In the genomic region with DNA sequence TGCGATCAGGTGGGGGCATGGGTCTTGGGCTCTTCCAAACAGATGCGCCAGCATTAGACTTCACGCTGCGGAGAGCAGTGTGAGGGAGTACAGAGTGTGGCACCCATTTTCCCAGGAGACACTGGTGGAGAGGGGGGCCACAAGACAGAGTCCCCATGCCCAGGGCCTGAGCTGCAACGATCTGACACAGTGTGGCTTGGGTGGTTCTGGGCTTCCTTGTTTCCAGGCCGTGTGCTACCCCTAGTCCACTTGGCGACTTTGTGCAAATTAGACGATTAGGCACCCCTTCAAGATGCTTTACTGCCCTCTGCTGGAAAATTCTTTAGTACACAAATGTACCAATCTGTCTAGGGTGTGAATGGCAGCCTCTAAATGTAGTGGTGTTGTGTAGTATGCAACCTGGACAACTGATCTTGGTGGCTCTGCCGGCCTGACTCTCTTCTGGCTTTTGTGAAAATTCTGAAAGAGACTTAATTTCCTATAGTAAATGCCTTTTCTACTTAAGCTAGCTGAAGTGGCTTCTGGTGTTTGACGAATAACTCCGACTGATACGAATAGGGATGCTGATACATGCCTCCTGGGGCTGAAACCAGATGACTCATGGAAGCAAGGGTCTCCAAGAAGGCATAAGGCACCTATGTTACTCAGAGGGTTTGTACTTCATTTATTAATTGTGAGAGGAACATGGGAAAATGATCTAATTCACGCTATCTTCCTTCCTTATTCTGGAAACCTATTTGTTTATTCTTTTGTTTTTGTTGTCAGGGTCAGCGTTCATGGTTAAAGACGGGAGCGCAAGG, we compare ENCODE assay signal across 8 cellular contexts.
DNase-seq lines count a peak whose midpoint lies in the region; ATAC-seq and TF ChIP-seq lines count a peak whose summit lies in the region.

No MANE protein-coding gene starts in this region.

- peak; percentile 63 to 71 for ATAC-seq in activated T-cell treated with anti-CD3 and anti-CD28 coated beads, Interleukin-2, amount 50 U/mL, for 72 hours (replicated peaks in 1 of 2)
- ATAC-seq in left lobe of liver: peak; percentile 84

- no peak overlapping the region for H3K4me3 Mint-ChIP-seq in activated T-cell treated with anti-CD3 and anti-CD28 coated beads, Interleukin-2, amount 50 U/mL, for 72 hours
- H3K4me3 Mint-ChIP-seq in type B pancreatic cell: no peak overlapping the region

- peaks cover 35% of the 10 kb centered on the region for H3K27me3 Mint-ChIP-seq in activated T-cell treated with anti-CD3 and anti-CD28 coated beads, Interleukin-2, amount 50 U/mL, for 72 hours (ENCODE audit: low read depth)
- H3K27me3 Mint-ChIP-seq in type B pancreatic cell: peaks cover 20% of the 10 kb centered on the region

- H3K36me3 ChIP-seq in Loucy (ENCODE audit: insufficient read depth, low read length): no peaks in the 10 kb centered on the region
- H3K36me3 ChIP-seq in PC-9 (ENCODE audit: low read depth): no peaks in the 10 kb centered on the region

- no peak overlapping the region for H3K27ac ChIP-seq in PC-9

- TF ChIP-seq CTCF in Loucy (conservative IDR thresholded peaks at IDR 0.05; ENCODE audit: low read length) (peak; percentile 84), PC-9 (conservative IDR thresholded peaks at IDR 0.05) (peak; percentile 76), type B pancreatic cell (conservative IDR thresholded peaks at IDR 0.05) (peak; percentile 77)

- H3K27me3 ChIP-seq in Loucy (ENCODE audit: insufficient read depth, low read length, poor library complexity, severe bottlenecking) (no peaks in the 10 kb centered on the region), PC-9 (ENCODE audit: insufficient read depth, low read depth) (peaks cover 10% of the 10 kb centered on the region; the same call in 1 of the 2 replicates)

- H3K4me2 ChIP-seq in Loucy (ENCODE audit: low read depth, low read length, poor library complexity, severe bottlenecking) (no peak overlapping the region), PC-9 (peak overlapping the region; percentile 44; the same call in 1 of the 2 replicates)

- no peaks in the 10 kb centered on the region for H3K9me2 ChIP-seq in Loucy (replicated peaks; ENCODE audit: low read depth, low read length)
- H3K9me2 ChIP-seq in PC-9 (ENCODE audit: insufficient read depth): no peaks in the 10 kb centered on the region

- H3K9me3 Mint-ChIP-seq in activated T-cell treated with anti-CD3 and anti-CD28 coated beads, Interleukin-2, amount 50 U/mL, for 72 hours: no peaks in the 10 kb centered on the region
- no peaks in the 10 kb centered on the region for H3K9me3 Mint-ChIP-seq in type B pancreatic cell

- DNase-seq in activated T-cell treated with anti-CD3 and anti-CD28 coated beads, Interleukin-2, amount 50 U/mL, for 72 hours: peak in 1 of 2 donors; percentile 37
- no peak for DNase-seq in activated T-cell treated with anti-CD3 and anti-CD28 coated beads, Interleukin-2, amount 50 U/mL, for 48 hours
- DNase-seq in PC-9 (peak in 1 of 2 experiments; percentile 71), cerebellum (ENCODE audit: low spot score) (peak; percentile 50), left lobe of liver (ENCODE audit: low spot score) (no peak), type B pancreatic cell (ENCODE audit: extremely low spot score, unreplicated experiment) (no peak)
- DNase-seq in activated CD4-positive, alpha-beta T cell treated with anti-CD3 and anti-CD28 coated beads for 4 hours: no peak

- H3K9me3 ChIP-seq in Loucy (ENCODE audit: insufficient read depth, low read depth, low read length) (no peaks in the 10 kb centered on the region), PC-9 (ENCODE audit: insufficient read depth, low read depth) (no peaks in the 10 kb centered on the region)

- POLR2A ChIA-PET in PC-9 (lab: Charles Lee; ENCODE audit: unreplicated experiment): no interaction called here

- intact Hi-C loops in PC-9 (cut with micrococcal nuclease; ENCODE audit: unreplicated experiment): loop anchor here (1.0 to 5.0 kb wide), 5 partner anchors 91 to 640 kb away; no protein-coding TSS in a partner anchor

- H3K4me3 ChIP-seq in Loucy (ENCODE audit: low read length, poor library complexity, severe bottlenecking): no peak overlapping the region
- no peak overlapping the region for H3K4me3 ChIP-seq in PC-9

- H3K36me3 Mint-ChIP-seq in activated T-cell treated with anti-CD3 and anti-CD28 coated beads, Interleukin-2, amount 50 U/mL, for 72 hours (ENCODE audit: insufficient read depth in 2 of 2): no peaks in the 10 kb centered on the region
- H3K36me3 Mint-ChIP-seq in type B pancreatic cell: no peaks in the 10 kb centered on the region

- H2AFZ ChIP-seq in Loucy (ENCODE audit: low read length): peak overlapping the region; percentile 31; the same call in 1 of the 2 replicates
- no peak overlapping the region for H2AFZ ChIP-seq in PC-9

- no peaks in the 10 kb centered on the region for H4K20me1 ChIP-seq in Loucy (ENCODE audit: insufficient read depth, low read length, poor library complexity, severe bottlenecking)
- no peaks in the 10 kb centered on the region; the same call in 1 of the 2 replicates for H4K20me1 ChIP-seq in PC-9 (ENCODE audit: insufficient read depth)

- H3K79me2 ChIP-seq in Loucy (ENCODE audit: insufficient read depth, low read length) (no peaks in the 10 kb centered on the region), PC-9 (ENCODE audit: low read depth) (no peaks in the 10 kb centered on the region)

- H3F3A ChIP-seq in Loucy (ENCODE audit: low read depth): no peaks in the 10 kb centered on the region
- H3F3A ChIP-seq in PC-9 (ENCODE audit: insufficient read depth, low read depth): peaks cover 11% of the 10 kb centered on the region; the same call in 1 of the 2 replicates

- BruUV-seq in PC-9 (replicated peaks; lab: Mats Ljungman, UMichigan): no TSS peak

- H3K27ac Mint-ChIP-seq in activated T-cell treated with anti-CD3 and anti-CD28 coated beads, Interleukin-2, amount 50 U/mL, for 72 hours: no peak overlapping the region
- peak overlapping the region; percentile 64 for H3K27ac Mint-ChIP-seq in type B pancreatic cell

- H3K9ac ChIP-seq in Loucy (ENCODE audit: low read depth, low read length, poor library complexity, severe bottlenecking): no peak overlapping the region

- CTCF ChIA-PET in PC-9 (lab: Charles Lee): interaction anchor here (0.7 kb wide), 1 partner anchor 148 kb away, joined by 3 read pairs; no protein-coding TSS in a partner anchor

- H3K4me1 ChIP-seq in Loucy (ENCODE audit: insufficient read depth, low read length, poor library complexity, severe bottlenecking) (peaks cover 11% of the 10 kb centered on the region), PC-9 (replicated peaks; ENCODE audit: insufficient read depth) (peaks cover 21% of the 10 kb centered on the region)

- H3K4me1 Mint-ChIP-seq in activated T-cell treated with anti-CD3 and anti-CD28 coated beads, Interleukin-2, amount 50 U/mL, for 72 hours (ENCODE audit: low read depth): peaks cover 5% of the 10 kb centered on the region
- peaks cover 18% of the 10 kb centered on the region for H3K4me1 Mint-ChIP-seq in type B pancreatic cell (ENCODE audit: unreplicated experiment)
